ENCODE assay signal across 1 cellular context in genomic region chr6:16333580-16333979, GRCh38.
A peak's percentile ranks its signal among the peaks of the same experiment; 100 is the strongest.
TF ChIP-seq lines count a peak whose summit lies in the region.

No MANE protein-coding gene starts in this region.

TF ChIP-seq in SK-N-SH, 30 proteins besides CTCF, POLR2A, EP300 and RAD21 (continued from another document):
- peak; percentile 38; the same call in 1 of the 2 replicates for TF ChIP-seq MEF2A (IDR thresholded peaks at IDR 0.05; ENCODE audit: borderline replicate concordance, low read depth)
- TF ChIP-seq SIN3A (IDR thresholded peaks at IDR 0.05; ENCODE audit: borderline replicate concordance, low read depth, low read length), result no peak
- TF ChIP-seq PBX3 (IDR thresholded peaks at IDR 0.05), result peak; percentile 47
